ENCODE assay signal across 36 cellular contexts in genomic region chr2:147492471-147492870, GRCh38.
DNase-seq lines count a peak whose midpoint lies in the region; ATAC-seq, FAIRE-seq and TF ChIP-seq lines count a peak whose summit lies in the region.
"Had no signal": no experiment of that assay in that cellular context is flagged by ENCODE, and none has a peak within 500 bp of the region (broad histone marks: within the 10 kb centered on the region; RNA-seq: fewer than 3 reads in every experiment).

No MANE protein-coding gene starts in this region.

- ATAC-seq in foreskin keratinocyte (peak; percentile 28), HG03571 (IDR thresholded peaks at IDR 0.05; ENCODE audit: unreplicated experiment) (no peak)
- ATAC-seq: A549; CD8-positive, alpha-beta T cell had no signal

- dilution Hi-C loops in mammary epithelial cell (cut with HindIII; ENCODE audit: low sequenced_read_pairs), result no loop called here

- H3K4me3 Mint-ChIP-seq in MCF 10A (ENCODE audit: unreplicated experiment) (no peak overlapping the region), Calu3 (ENCODE audit: low read depth, unreplicated experiment) (no peak overlapping the region)
- H3K4me3 Mint-ChIP-seq: B cell; CD14-positive monocyte; CD4-positive, alpha-beta memory T cell; CD4-positive, alpha-beta T cell; CD8-positive, alpha-beta T cell had no signal

- BruUV-seq in mammary epithelial cell (replicated peaks; lab: Mats Ljungman, UMichigan), result no TSS peak
- no TSS peak for BruUV-seq in MCF 10A (replicated peaks; lab: Mats Ljungman, UMichigan)
- BruUV-seq in Calu3 (replicated peaks; lab: Mats Ljungman, UMichigan), result no TSS peak

- H3K36me3 ChIP-seq in mammary epithelial cell (ENCODE audit: insufficient read depth, low read length) (no peaks in the 10 kb centered on the region), bronchial epithelial cell (ENCODE audit: control insufficient read depth, insufficient read depth, low read length) (no peaks in the 10 kb centered on the region)
- H3K36me3 ChIP-seq: BE2C; BLaER1; BLaER1 treated with 17β-estradiol and CSF1 and Interleukin-3, amounts not matched to agents 10 nM and 100 nM had no signal

- H3K27me3 ChIP-seq in mammary epithelial cell (ENCODE audit: insufficient read depth, low read length) (no peaks in the 10 kb centered on the region), bronchial epithelial cell (ENCODE audit: control insufficient read depth, insufficient read depth, low read length) (peaks cover 2% of the 10 kb centered on the region), foreskin keratinocyte (no peaks in the 10 kb centered on the region)
- H3K27me3 ChIP-seq: BE2C; BLaER1; BLaER1 treated with 17β-estradiol and CSF1 and Interleukin-3, amounts not matched to agents 10 nM and 100 nM had no signal

- no peak overlapping the region for H3K4me2 ChIP-seq in mammary epithelial cell (ENCODE audit: insufficient read depth, low read depth, low read length)
- H3K4me2 ChIP-seq: A549; BLaER1; BLaER1 treated with 17β-estradiol and CSF1 and Interleukin-3, amounts not matched to agents 10 nM and 100 nM had no signal

- no peaks in the 10 kb centered on the region for H4K20me1 ChIP-seq in mammary epithelial cell (ENCODE audit: insufficient read depth, low read length)
- H4K20me1 ChIP-seq: BLaER1; BLaER1 treated with 17β-estradiol and CSF1 and Interleukin-3, amounts not matched to agents 10 nM and 100 nM had no signal

- no peak overlapping the region for H3K27ac ChIP-seq in mammary epithelial cell (ENCODE audit: insufficient read depth, low read depth, low read length)
- no peak overlapping the region for H3K27ac ChIP-seq in foreskin keratinocyte
- H3K27ac ChIP-seq: 22Rv1; A549; BLaER1; BLaER1 treated with 17β-estradiol and CSF1 and Interleukin-3, amounts not matched to agents 10 nM and 100 nM; C4-2B had no signal

- H3K9me3 Mint-ChIP-seq in MCF 10A (ENCODE audit: unreplicated experiment), result no peaks in the 10 kb centered on the region
- H3K9me3 Mint-ChIP-seq in Calu3 (ENCODE audit: low read depth, unreplicated experiment), result no peaks in the 10 kb centered on the region
- H3K9me3 Mint-ChIP-seq: CD4-positive, alpha-beta T cell; CD8-positive, alpha-beta memory T cell; CD8-positive, alpha-beta T cell had no signal

- no peak for FAIRE-seq in bronchial epithelial cell (lab: Jason Lieb, UNC)
- FAIRE-seq: A204.1, A549, D721Med had no signal

- H2AFZ ChIP-seq in mammary epithelial cell (ENCODE audit: low read depth, low read length), result no peak overlapping the region

- no peaks in the 10 kb centered on the region for H3K79me2 ChIP-seq in mammary epithelial cell (ENCODE audit: insufficient read depth, low read length)

- H3K27me3 Mint-ChIP-seq in MCF 10A (ENCODE audit: insufficient read depth, unreplicated experiment) (no peaks in the 10 kb centered on the region), Calu3 (ENCODE audit: unreplicated experiment) (no peaks in the 10 kb centered on the region)
- H3K27me3 Mint-ChIP-seq: B cell; CD4-positive, alpha-beta memory T cell; CD4-positive, alpha-beta T cell had no signal

- H3K4me3 ChIP-seq in mammary epithelial cell (replicated peaks in 1 of 3; ENCODE audit: insufficient read depth in 1 of 3, low read depth in 2 of 3, low read length in 3 of 3), result no peak overlapping the region
- no peak overlapping the region for H3K4me3 ChIP-seq in bronchial epithelial cell (ENCODE audit: low read depth, low read length)
- H3K4me3 ChIP-seq in epithelial cell of esophagus (ENCODE audit: low read length), result no peak overlapping the region
- H3K4me3 ChIP-seq: A549; BLaER1; BLaER1 treated with 17β-estradiol and CSF1 and Interleukin-3, amounts not matched to agents 10 nM and 100 nM had no signal

- H3K4me1 ChIP-seq in mammary epithelial cell (ENCODE audit: insufficient read depth, low read length) (no peaks in the 10 kb centered on the region), foreskin keratinocyte (no peaks in the 10 kb centered on the region)
- H3K4me1 ChIP-seq: A549, BE2C, Caco-2 had no signal

- no peaks in the 10 kb centered on the region for H3K9me3 ChIP-seq in mammary epithelial cell (replicated peaks; ENCODE audit: insufficient read depth, low read length)
- H3K9me3 ChIP-seq: A549, BE2C, Caco-2 had no signal

- H3K27ac Mint-ChIP-seq in MCF 10A (ENCODE audit: low read depth, unreplicated experiment), result no peak overlapping the region
- H3K27ac Mint-ChIP-seq in Calu3 (ENCODE audit: unreplicated experiment), result no peak overlapping the region
- H3K27ac Mint-ChIP-seq: B cell; CD14-positive monocyte; CD4-positive, alpha-beta memory T cell; CD4-positive, alpha-beta T cell; CD4-positive, CD25-positive, alpha-beta regulatory T cell; CD8-positive, alpha-beta T cell had no signal

- DNase-seq in mammary epithelial cell, result peak; percentile 12
- DNase-seq in MCF 10A (ENCODE audit: unreplicated experiment), result no peak
- DNase-seq in bronchial epithelial cell (ENCODE audit: low read depth), result peak; percentile 80
- DNase-seq in epithelial cell of esophagus (ENCODE audit: low read depth), result peak; percentile 68
- peak; percentile 25 to 52 for DNase-seq in foreskin keratinocyte
- DNase-seq in Calu3, result no peak
- DNase-seq in T-helper 9 cell, result no peak
- DNase-seq: 8988T; ACHN; AML-193; BE2C; C1 segment of cervical spinal cord; Caco-2; CD4-positive, alpha-beta memory T cell; CD4-positive, alpha-beta T cell; CD4-positive, CD25-positive, alpha-beta regulatory T cell; CD8-positive, alpha-beta memory T cell; CD8-positive, alpha-beta T cell; COR-L47; DMS 273 treated with DMSO at 0.1 percent for 48 hours; DMS153; DMS53; DMS79; DMS79 treated with DMSO at 0.1 percent for 48 hours; DND-41; EL had no signal

- POLR2A ChIA-PET in MCF 10A (lab: Yijun Ruan, JAX), result no interaction called here

- CTCF ChIA-PET in mammary epithelial cell (lab: Charles Lee; ENCODE audit: low non-redundant PET) (no interaction called here), MCF 10A (lab: Yijun Ruan, JAX) (interaction anchor here (1.8 kb wide), 1 partner anchor 10 kb away, joined by 6 read pairs; no protein-coding TSS in a partner anchor), Calu3 (lab: Charles Lee) (no interaction called here)

- H3K9ac ChIP-seq in mammary epithelial cell (ENCODE audit: insufficient read depth, low read length), result no peak overlapping the region
- H3K9ac ChIP-seq: BLaER1; BLaER1 treated with 17β-estradiol and CSF1 and Interleukin-3, amounts not matched to agents 10 nM and 100 nM had no signal

- H3K4me1 Mint-ChIP-seq in MCF 10A (ENCODE audit: insufficient read depth, unreplicated experiment), result no peaks in the 10 kb centered on the region
- no peaks in the 10 kb centered on the region for H3K4me1 Mint-ChIP-seq in Calu3 (ENCODE audit: low read depth, unreplicated experiment)
- H3K4me1 Mint-ChIP-seq: B cell, CD14-positive monocyte had no signal

- WGBS in mammary epithelial cell (ENCODE audit: low coverage, missing lambda C conversion rate), result 66% methylated on average over 2 of the region's 2 CpGs

- in situ Hi-C loops in mammary epithelial cell (cut with MboI; ENCODE audit: low sequenced_read_pairs in 2 of 2), result no loop called here

- TF ChIP-seq CTCF in mammary epithelial cell (conservative IDR thresholded peaks at IDR 0.05 in 1 of 2, IDR thresholded peaks at IDR 0.05 in 1 of 2; ENCODE audit: extremely low read depth in 1 of 2, insufficient read depth in 1 of 2, low read depth in 1 of 2, low read length in 2 of 2) (no peak), MCF 10A (IDR thresholded peaks at IDR 0.05; ENCODE audit: unreplicated experiment) (no peak), bronchial epithelial cell (IDR thresholded peaks at IDR 0.05; ENCODE audit: insufficient read depth, low read length, severe bottlenecking) (no peak), epithelial cell of esophagus (IDR thresholded peaks at IDR 0.05; ENCODE audit: insufficient read depth, low read depth, low read length, missing control alignments) (no peak), foreskin keratinocyte (conservative IDR thresholded peaks at IDR 0.05) (no peak), Calu3 (IDR thresholded peaks at IDR 0.05; ENCODE audit: unreplicated experiment) (no peak)

- H3K36me3 Mint-ChIP-seq in MCF 10A (ENCODE audit: insufficient read depth, unreplicated experiment), result no peaks in the 10 kb centered on the region
- H3K36me3 Mint-ChIP-seq in Calu3 (ENCODE audit: insufficient read depth, unreplicated experiment), result no peaks in the 10 kb centered on the region
- H3K36me3 Mint-ChIP-seq: CD14-positive monocyte; CD4-positive, alpha-beta memory T cell; CD4-positive, CD25-positive, alpha-beta regulatory T cell; CD8-positive, alpha-beta memory T cell; CD8-positive, alpha-beta T cell had no signal

- intact Hi-C loops in mammary epithelial cell (cut with micrococcal nuclease), result no loop called here
- intact Hi-C loops in MCF 10A (cut with micrococcal nuclease), result no loop called here
- intact Hi-C loops in Calu3 (cut with micrococcal nuclease; ENCODE audit: unreplicated experiment), result no loop called here

Comparison
In these comparisons a context has a peak if more than half of its experiments do, and no peak if none do; other contexts are left out.
1. DNase-seq: peak in mammary epithelial cell (single experiment), bronchial epithelial cell (single experiment), epithelial cell of esophagus (single experiment) and foreskin keratinocyte (2 of 2); none in MCF 10A (single experiment), Calu3 (single experiment) and T-helper 9 cell (single experiment).